Comparison of ENCODE assay signal across 10 cellular contexts in genomic region chr9:101465330-101465915, GRCh38. TPM values are rescaled to one million over a fixed set of nuclear protein-coding genes. Genes with fewer than 3 reads are reported as not detected.
DNase-seq lines count a peak whose midpoint lies in the region; ATAC-seq and TF ChIP-seq lines count a peak whose summit lies in the region.
"Had no signal": no experiment of that assay in that cellular context is flagged by ENCODE, and none has a peak within 500 bp of the region (broad histone marks: within the 10 kb centered on the region; RNA-seq: fewer than 3 reads in every experiment).

No MANE protein-coding gene starts in this region.

- CTCF ChIA-PET in WTC11 (lab: Charles Lee): interaction anchor here (0.6 to 7.0 kb wide), 12 partner anchors 12 to 84 kb away, joined by 3 to 39 read pairs (median 8); partner anchors contain the start of genes MRPL50, RNF20 and ZNF189

- no peaks in the 10 kb centered on the region for H3K36me3 Mint-ChIP-seq in WTC11
- H3K36me3 Mint-ChIP-seq: naive B cell had no signal

- peak; percentile 65 for ATAC-seq in WTC11
- no peak for ATAC-seq in GM21786 (IDR thresholded peaks at IDR 0.05; ENCODE audit: unreplicated experiment)
- ATAC-seq in GM18511 (IDR thresholded peaks at IDR 0.05; ENCODE audit: unreplicated experiment): no peak
- ATAC-seq in HG03354 (IDR thresholded peaks at IDR 0.05; ENCODE audit: poor library complexity, severe bottlenecking, unreplicated experiment): no peak
- no peak for ATAC-seq in HG02981 (IDR thresholded peaks at IDR 0.05; ENCODE audit: unreplicated experiment)

- POLR2A ChIA-PET in WTC11 (lab: Charles Lee): interaction anchor here (1.0 to 2.3 kb wide), 4 partner anchors 13 to 64 kb away, joined by 3 to 7 read pairs (median 4); a partner anchor contains a TSS

- DNase-seq in ELR (ENCODE audit: low read depth) (peak; percentile 84), NCI-H1092 treated with DMSO at 0.1 percent for 48 hours (lab: John Stamatoyannopoulos, UW) (peak; percentile 6), WTC11 (ENCODE audit: low spot score) (peak; percentile 25), iPS-NIHi11 (ENCODE audit: low spot score) (peak; percentile 53)
- DNase-seq: naive B cell had no signal

- no peak for TF ChIP-seq CTCF in WTC11 (IDR thresholded peaks at IDR 0.05)

- no peak overlapping the region for H3K4me3 Mint-ChIP-seq in WTC11
- H3K4me3 Mint-ChIP-seq: naive B cell had no signal

- no peak overlapping the region for H3K27ac Mint-ChIP-seq in WTC11
- H3K27ac Mint-ChIP-seq: naive B cell had no signal

- H3K4me1 Mint-ChIP-seq in WTC11: peaks cover 66% of the 10 kb centered on the region
- H3K4me1 Mint-ChIP-seq: naive B cell had no signal

- no peaks in the 10 kb centered on the region for H3K9me3 Mint-ChIP-seq in WTC11

- H3K27me3 Mint-ChIP-seq in WTC11 (ENCODE audit: low read depth): no peaks in the 10 kb centered on the region

TF ChIP-seq in WTC11, 78 proteins besides CTCF, POLR2A, EP300 and RAD21:
- TF ChIP-seq ZMAT4 (CRISPR knock-in tag; IDR thresholded peaks at IDR 0.05): no peak
- TF ChIP-seq OVOL2 (CRISPR knock-in tag; IDR thresholded peaks at IDR 0.05; ENCODE audit: borderline replicate concordance): no peak
- peak; percentile 28; the same call in 1 of the 2 replicates for TF ChIP-seq MAX (CRISPR knock-in tag; IDR thresholded peaks at IDR 0.05)
- 0 out of 2 replicates have a peak, but pooled peaks have one; percentile 38 for TF ChIP-seq GABPB1 (CRISPR knock-in tag; IDR thresholded peaks at IDR 0.05)
- no peak for TF ChIP-seq GTF2I (CRISPR knock-in tag; conservative IDR thresholded peaks at IDR 0.05)
- no peak for TF ChIP-seq PRDM15 (CRISPR knock-in tag; IDR thresholded peaks at IDR 0.05)
- TF ChIP-seq ZNF317 (CRISPR knock-in tag; IDR thresholded peaks at IDR 0.05; ENCODE audit: borderline replicate concordance, low read depth): no peak
- TF ChIP-seq ZNF121 (CRISPR knock-in tag; IDR thresholded peaks at IDR 0.05): no peak
- TF ChIP-seq IRF1 (CRISPR knock-in tag; IDR thresholded peaks at IDR 0.05): no peak
- no peak for TF ChIP-seq E2F5 (CRISPR knock-in tag; IDR thresholded peaks at IDR 0.05)
- no peak for TF ChIP-seq ZNF416 (CRISPR knock-in tag; IDR thresholded peaks at IDR 0.05)
- no peak for TF ChIP-seq EMX1 (CRISPR knock-in tag; IDR thresholded peaks at IDR 0.05)
- no peak for TF ChIP-seq FOXP4 (CRISPR knock-in tag; IDR thresholded peaks at IDR 0.05)

RNA-seq across cellular contexts. Expression of gene ALDOB, which starts 29.8 kb away (rescaled TPM):
- 0.85 to 1.5 TPM (median 0.94 TPM) in 3 replicates for total RNA-seq in WTC11 (2021)
- total RNA-seq: T-helper 1 cell treated with Interleukin-12 subunit alpha and Interleukin-12 subunit beta and Interleukin-4 antibody, amounts not matched to agents 30 ng/mL and 1 ng/mL, for 36 hours had no signal

Comparison
In these comparisons a context has a peak if more than half of its experiments do, and no peak if none do; other contexts are left out.
1. DNase-seq: peak in every context shown above with its lines; median percentile 84 in ELR; 53 in iPS-NIHi11; 25 in WTC11; 6 in NCI-H1092 treated with DMSO at 0.1 percent for 48 hours.